Comparison of ENCODE assay signal across 1 cellular context in the genomic region with DNA sequence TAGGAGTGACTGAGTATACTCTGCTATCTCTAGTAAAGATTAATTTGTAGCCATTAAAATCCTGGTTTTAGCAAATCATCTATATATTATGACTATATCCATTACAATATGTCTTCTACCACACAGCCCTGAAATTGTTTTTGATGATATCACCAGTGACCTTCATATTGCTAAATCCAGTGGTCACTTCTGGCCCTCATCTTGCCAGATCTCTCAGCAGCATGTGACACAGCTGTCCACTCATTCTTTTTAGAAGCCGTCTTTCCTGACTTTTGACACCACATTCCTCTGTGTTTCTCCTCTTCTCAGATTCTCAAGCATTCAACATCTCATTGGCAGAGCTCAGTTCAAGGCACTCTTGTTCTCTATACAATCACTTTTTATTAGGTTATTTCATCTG.
A peak's percentile ranks its signal among the peaks of the same experiment; 100 is the strongest.
TF ChIP-seq lines count a peak whose summit lies in the region.

No MANE protein-coding gene starts in this region.

TF ChIP-seq in GM12878, 131 proteins besides CTCF, POLR2A, EP300 and RAD21:
- TF ChIP-seq MEF2B (IDR thresholded peaks at IDR 0.05; ENCODE audit: partially characterized antibody, poor library complexity, severe bottlenecking) = peak; percentile 1
- TF ChIP-seq, protein P1, sequence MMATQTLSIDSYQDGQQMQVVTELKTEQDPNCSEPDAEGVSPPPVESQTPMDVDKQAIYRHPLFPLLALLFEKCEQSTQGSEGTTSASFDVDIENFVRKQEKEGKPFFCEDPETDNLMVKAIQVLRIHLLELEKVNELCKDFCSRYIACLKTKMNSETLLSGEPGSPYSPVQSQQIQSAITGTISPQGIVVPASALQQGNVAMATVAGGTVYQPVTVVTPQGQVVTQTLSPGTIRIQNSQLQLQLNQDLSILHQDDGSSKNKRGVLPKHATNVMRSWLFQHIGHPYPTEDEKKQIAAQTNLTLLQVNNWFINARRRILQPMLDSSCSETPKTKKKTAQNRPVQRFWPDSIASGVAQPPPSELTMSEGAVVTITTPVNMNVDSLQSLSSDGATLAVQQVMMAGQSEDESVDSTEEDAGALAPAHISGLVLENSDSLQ (IDR thresholded peaks at IDR 0.05) = no peak
